1 cellular context compared by ENCODE assay signal in the genomic region with DNA sequence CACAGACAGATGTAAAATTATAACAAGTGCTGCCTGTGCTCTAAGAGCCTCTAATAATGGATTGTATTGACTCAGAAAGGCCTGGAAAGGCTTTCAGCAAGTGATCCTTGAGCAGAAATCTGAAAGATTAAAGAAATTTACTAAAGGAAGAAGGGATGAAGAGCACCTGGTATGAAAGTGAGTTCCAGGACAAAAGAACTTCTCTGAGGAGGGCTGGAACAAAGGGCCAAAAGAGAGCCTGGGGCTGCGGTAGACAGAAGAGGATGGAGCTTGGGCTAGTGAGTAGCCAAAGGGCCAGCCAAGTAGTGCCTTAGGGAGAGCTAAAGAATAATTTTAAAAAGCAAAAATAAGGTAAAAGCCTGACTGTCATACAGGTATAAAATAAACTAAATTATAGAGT.
TF ChIP-seq lines count a peak whose summit lies in the region.

No MANE protein-coding gene starts in this region.

TF ChIP-seq in GM23338, 12 proteins besides CTCF, POLR2A, EP300 and RAD21 (continued from another document):
- TF ChIP-seq POLR2AphosphoS5 (IDR thresholded peaks at IDR 0.05; ENCODE audit: low read depth) = no peak
- TF ChIP-seq, protein P1, sequence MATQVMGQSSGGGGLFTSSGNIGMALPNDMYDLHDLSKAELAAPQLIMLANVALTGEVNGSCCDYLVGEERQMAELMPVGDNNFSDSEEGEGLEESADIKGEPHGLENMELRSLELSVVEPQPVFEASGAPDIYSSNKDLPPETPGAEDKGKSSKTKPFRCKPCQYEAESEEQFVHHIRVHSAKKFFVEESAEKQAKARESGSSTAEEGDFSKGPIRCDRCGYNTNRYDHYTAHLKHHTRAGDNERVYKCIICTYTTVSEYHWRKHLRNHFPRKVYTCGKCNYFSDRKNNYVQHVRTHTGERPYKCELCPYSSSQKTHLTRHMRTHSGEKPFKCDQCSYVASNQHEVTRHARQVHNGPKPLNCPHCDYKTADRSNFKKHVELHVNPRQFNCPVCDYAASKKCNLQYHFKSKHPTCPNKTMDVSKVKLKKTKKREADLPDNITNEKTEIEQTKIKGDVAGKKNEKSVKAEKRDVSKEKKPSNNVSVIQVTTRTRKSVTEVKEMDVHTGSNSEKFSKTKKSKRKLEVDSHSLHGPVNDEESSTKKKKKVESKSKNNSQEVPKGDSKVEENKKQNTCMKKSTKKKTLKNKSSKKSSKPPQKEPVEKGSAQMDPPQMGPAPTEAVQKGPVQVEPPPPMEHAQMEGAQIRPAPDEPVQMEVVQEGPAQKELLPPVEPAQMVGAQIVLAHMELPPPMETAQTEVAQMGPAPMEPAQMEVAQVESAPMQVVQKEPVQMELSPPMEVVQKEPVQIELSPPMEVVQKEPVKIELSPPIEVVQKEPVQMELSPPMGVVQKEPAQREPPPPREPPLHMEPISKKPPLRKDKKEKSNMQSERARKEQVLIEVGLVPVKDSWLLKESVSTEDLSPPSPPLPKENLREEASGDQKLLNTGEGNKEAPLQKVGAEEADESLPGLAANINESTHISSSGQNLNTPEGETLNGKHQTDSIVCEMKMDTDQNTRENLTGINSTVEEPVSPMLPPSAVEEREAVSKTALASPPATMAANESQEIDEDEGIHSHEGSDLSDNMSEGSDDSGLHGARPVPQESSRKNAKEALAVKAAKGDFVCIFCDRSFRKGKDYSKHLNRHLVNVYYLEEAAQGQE (IDR thresholded peaks at IDR 0.05; ENCODE audit: unreplicated experiment) = no peak
- TF ChIP-seq CREB1 (CRISPR knock-in tag; IDR thresholded peaks at IDR 0.05; ENCODE audit: low read depth) = no peak
- TF ChIP-seq EZH2 (IDR thresholded peaks at IDR 0.05; ENCODE audit: low read depth, unreplicated experiment) = no peak
- no peak for TF ChIP-seq NANOG (IDR thresholded peaks at IDR 0.05; ENCODE audit: borderline replicate concordance)
- TF ChIP-seq STAT1 (IDR thresholded peaks at IDR 0.05; ENCODE audit: unreplicated experiment) = no peak
- TF ChIP-seq, protein P2, sequence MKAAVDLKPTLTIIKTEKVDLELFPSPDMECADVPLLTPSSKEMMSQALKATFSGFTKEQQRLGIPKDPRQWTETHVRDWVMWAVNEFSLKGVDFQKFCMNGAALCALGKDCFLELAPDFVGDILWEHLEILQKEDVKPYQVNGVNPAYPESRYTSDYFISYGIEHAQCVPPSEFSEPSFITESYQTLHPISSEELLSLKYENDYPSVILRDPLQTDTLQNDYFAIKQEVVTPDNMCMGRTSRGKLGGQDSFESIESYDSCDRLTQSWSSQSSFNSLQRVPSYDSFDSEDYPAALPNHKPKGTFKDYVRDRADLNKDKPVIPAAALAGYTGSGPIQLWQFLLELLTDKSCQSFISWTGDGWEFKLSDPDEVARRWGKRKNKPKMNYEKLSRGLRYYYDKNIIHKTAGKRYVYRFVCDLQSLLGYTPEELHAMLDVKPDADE (IDR thresholded peaks at IDR 0.05) = no peak
- no peak for TF ChIP-seq ZNF114 (CRISPR knock-in tag; IDR thresholded peaks at IDR 0.05)
